Comparison of ENCODE assay signal across 32 cellular contexts in genomic region chr10:100380400-100380799, GRCh38. TPM values are rescaled to one million over a fixed set of nuclear protein-coding genes. Genes with fewer than 3 reads are reported as not detected.
"Had no signal": no experiment of that assay in that cellular context is flagged by ENCODE, and none has a peak within 500 bp of the region (broad histone marks: within the 10 kb centered on the region; RNA-seq: fewer than 3 reads in every experiment).

No MANE protein-coding gene starts in this region.

- H3K4me2 ChIP-seq: neural progenitor cell, smooth muscle cell had no signal

- H3K9me3 ChIP-seq: pancreas, prostate gland, spleen, suprapubic skin, testis, tibial artery, transverse colon, vagina had no signal

- H3K27ac ChIP-seq: neural progenitor cell, pancreas, prostate gland, skin epidermis, spleen, suprapubic skin, testis, tibial artery, transverse colon, vagina had no signal

- DNase-seq: naive thymus-derived CD4-positive, alpha-beta T cell; natural killer cell; nucleus accumbens; pancreas; right cardiac atrium; spleen; stimulated activated CD4-positive, alpha-beta T cell treated with anti-CD3 and anti-CD28 coated beads, Interleukin-12 subunit alpha, Interleukin-12 subunit beta, amount 100 ng/mL, for 4 hours; stimulated activated CD4-positive, alpha-beta T cell treated with anti-CD3 and anti-CD28 coated beads, Interleukin-1b, Interleukin-23, amount 100 ng/mL, for 48 hours; stimulated activated CD4-positive, alpha-beta T cell treated with anti-CD3 and anti-CD28 coated beads, Interleukin-4, amount 100 ng/mL, for 1 hour; stimulated activated CD4-positive, alpha-beta T cell treated with anti-CD3 and anti-CD28 coated beads, Interleukin-4, amount 100 ng/mL, for 4 hours; stimulated activated CD8-positive, alpha-beta memory T cell treated with anti-CD3 and anti-CD28 coated beads, Interleukin-4, amount 100 ng/mL, for 48 hours; stimulated activated naive CD4-positive, alpha-beta T cell; stimulated activated naive CD8-positive, alpha-beta T cell treated with anti-CD3 and anti-CD28 coated beads, Interleukin-15, amount 100 ng/mL, for 72 hours; stimulated activated naive CD8-positive, alpha-beta T cell treated with anti-CD3 and anti-CD28 coated beads, Interleukin-15, Interleukin-2, amounts not matched to agents 100 U/mL and 50 U/mL, for 24 hours; substantia nigra; tibial artery; transverse colon had no signal

- H3K4me3 ChIP-seq: neural progenitor cell, pancreas, prostate gland, skin epidermis, smooth muscle cell, spleen, suprapubic skin, testis, tibial artery, transverse colon, vagina had no signal

- H3K9ac ChIP-seq: neural progenitor cell had no signal

- H3K27me3 ChIP-seq: neural progenitor cell, pancreas, spleen, suprapubic skin, testis, tibial artery, transverse colon, vagina had no signal

- FAIRE-seq: pancreas, urothelium cell line had no signal

- H2AFZ ChIP-seq: neural progenitor cell had no signal

- ATAC-seq: naive thymus-derived CD4-positive, alpha-beta T cell; natural killer cell; pancreas; right cardiac atrium; sciatic nerve; stimulated activated memory B cell treated with anti-CD40 and anti-IgM and Interleukin-4, amounts not matched to agents 10 μg/mL and 1 μg/mL and 100 μg/mL, for 72 hours; stimulated activated naive CD8-positive, alpha-beta T cell treated with anti-CD3 and anti-CD28 coated beads, Interleukin-15, amount 100 ng/mL, for 72 hours; stimulated activated naive CD8-positive, alpha-beta T cell treated with anti-CD3 and anti-CD28 coated beads, Interleukin-15, Interleukin-2, amounts not matched to agents 100 U/mL and 50 U/mL, for 24 hours had no signal

- H3K4me1 ChIP-seq: pancreas, prostate gland, suprapubic skin, testis, tibial artery, vagina had no signal

- H3K36me3 ChIP-seq: neural progenitor cell, pancreas, prostate gland had no signal

RNA-seq across cellular contexts. Expression of gene PKD2L1, which starts 50.4 kb away (rescaled TPM):
- total RNA-seq: natural killer cell, osteocyte, pancreas, posterior vena cava, pulmonary artery endothelial cell, renal cortical epithelial cell, right cardiac atrium, sciatic nerve, smooth muscle cell, suprapubic skin, vagina had no signal
- polyA plus RNA-seq: neural cell, right cardiac atrium, smooth muscle cell had no signal
